ENCODE assay signal across 8 cellular contexts in the genomic region with DNA sequence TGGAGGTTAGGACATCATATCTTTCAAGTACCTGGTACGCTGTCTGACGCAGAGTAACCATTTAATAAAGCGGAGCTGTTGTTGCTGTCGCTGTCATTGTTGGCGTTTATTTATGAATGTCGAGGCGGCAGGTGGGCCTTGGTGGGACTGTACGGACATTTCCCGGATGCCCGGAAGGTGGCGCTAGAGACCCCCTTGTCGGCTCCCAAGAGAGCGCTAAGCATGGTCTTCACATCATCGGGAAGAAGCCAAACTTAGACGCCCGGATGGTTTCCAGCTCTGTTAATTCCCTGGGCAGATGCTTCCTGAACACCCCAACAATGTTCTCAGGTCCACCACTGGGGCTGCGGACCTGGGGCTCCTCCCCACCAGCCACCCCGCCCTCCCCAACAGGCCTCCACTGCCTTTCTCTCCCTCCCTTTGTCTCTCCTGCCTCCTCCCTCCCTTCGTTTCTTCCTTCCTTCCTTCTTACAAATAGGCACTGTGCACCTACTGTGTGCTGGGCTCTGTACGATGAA. TPM values are rescaled to one million over a fixed set of nuclear protein-coding genes. Genes with fewer than 3 reads are reported as not detected.
DNase-seq lines count a peak whose midpoint lies in the region; ATAC-seq and TF ChIP-seq lines count a peak whose summit lies in the region.

No MANE protein-coding gene starts in this region.

- TF ChIP-seq POLR2A in transverse colon (IDR thresholded peaks at IDR 0.05): no peak

- no peak overlapping the region for H3K4me3 ChIP-seq in transverse colon

- ATAC-seq in SK-N-SH treated with all-trans-retinoic acid at 6 μM for 48 hours (peak; percentile 80), Right ventricle myocardium inferior (peak; percentile 68)
- ATAC-seq in activated naive CD4-positive, alpha-beta T cell treated with anti-CD3 and anti-CD28 coated beads, Interleukin-2, amount 50 U/mL, for 72 hours: peak; percentile 72 to 75

- peak; percentile 86 to 97 (median 90) for TF ChIP-seq CTCF in transverse colon (IDR thresholded peaks at IDR 0.05)

- peak overlapping the region in 3 of 4 donors; percentile 1 to 67 (median 42) for H3K27ac ChIP-seq in transverse colon

- in situ Hi-C loops in transverse colon (cut with MboI; ENCODE audit: low pct_ligation_motif_present in 1 of 4, low pct_unique_long_range_greater_than_20kb in 1 of 4, low sequenced_read_pairs in 3 of 4): loop anchor here (5.0 to 25.0 kb wide), 3 partner anchors 215 to 420 kb away; partner anchors contain the start of gene BNIP1 (in 2 of the 4)

- DNase-seq in DMS153 (lab: John Stamatoyannopoulos, UW): peak; percentile 30
- DNase-seq in DMS153 treated with DMSO at 0.1 percent for 48 hours (lab: John Stamatoyannopoulos, UW; ENCODE audit: unreplicated experiment): no peak
- peak; percentile 63 for DNase-seq in LoVo (ENCODE audit: low spot score)
- DNase-seq in activated naive CD4-positive, alpha-beta T cell treated with anti-CD3 and anti-CD28 coated beads, Interleukin-2, amount 50 U/mL, for 72 hours (ENCODE audit: low spot score in 2 of 2): peak; percentile 76 to 81
- DNase-seq in Right ventricle myocardium inferior (ENCODE audit: missing footprints): peak; percentile 89
- DNase-seq in posterior cingulate gyrus: peak; percentile 74 to 97 (median 88)
- peak; percentile 89 for DNase-seq in transverse colon

- no peak for TF ChIP-seq EP300 in transverse colon (IDR thresholded peaks at IDR 0.05; ENCODE audit: low read depth)

- WGBS in transverse colon (ENCODE audit: low coverage in 1 of 2), 2 donors: 2 to 6% methylated on average over 10 to 20 of the region's 20 CpGs

- H3K27me3 ChIP-seq in transverse colon: no peaks in the 10 kb centered on the region

- intact Hi-C loops in Right ventricle myocardium inferior (cut with DNase I) (loop anchor here (1.0 to 10.0 kb wide), 4 partner anchors 32 to 568 kb away; partner anchors contain the start of genes DUSP1 and ERGIC1), posterior cingulate gyrus (cut with DNase I) (loop anchor here (1.0 to 2.0 kb wide), 2 partner anchors 56 to 215 kb away; no protein-coding TSS in a partner anchor), transverse colon (cut with DNase I; ENCODE audit: low total_unique reads) (loop anchor here (5.0 to 10.0 kb wide), 2 partner anchors 50 to 148 kb away; no protein-coding TSS in a partner anchor)

- peaks cover 5 to 25% (median 8%) of the 10 kb centered on the region in 4 donors for H3K4me1 ChIP-seq in transverse colon

- no peaks in the 10 kb centered on the region for H3K9me3 Mint-ChIP-seq in activated naive CD4-positive, alpha-beta T cell treated with anti-CD3 and anti-CD28 coated beads, Interleukin-2, amount 50 U/mL, for 72 hours

- H3K27ac Mint-ChIP-seq in activated naive CD4-positive, alpha-beta T cell treated with anti-CD3 and anti-CD28 coated beads, Interleukin-2, amount 50 U/mL, for 72 hours: no peak overlapping the region

- H3K36me3 Mint-ChIP-seq in activated naive CD4-positive, alpha-beta T cell treated with anti-CD3 and anti-CD28 coated beads, Interleukin-2, amount 50 U/mL, for 72 hours: no peaks in the 10 kb centered on the region

- no peaks in the 10 kb centered on the region for H3K9me3 ChIP-seq in transverse colon

- no peaks in the 10 kb centered on the region for H3K36me3 ChIP-seq in transverse colon

TF ChIP-seq in SK-N-SH treated with all-trans-retinoic acid at 6 μM for 48 hours, 23 proteins besides CTCF, POLR2A, EP300 and RAD21:
- no peak for TF ChIP-seq ISL1 (CRISPR knock-in tag; IDR thresholded peaks at IDR 0.05)
- TF ChIP-seq POU6F1 (CRISPR knock-in tag; IDR thresholded peaks at IDR 0.05; ENCODE audit: borderline replicate concordance, low read depth): no peak
- TF ChIP-seq ESRRG (CRISPR knock-in tag; IDR thresholded peaks at IDR 0.05): no peak
- TF ChIP-seq TOX (CRISPR knock-in tag; IDR thresholded peaks at IDR 0.05; ENCODE audit: borderline replicate concordance): no peak
- TF ChIP-seq SNAI2 (CRISPR knock-in tag; IDR thresholded peaks at IDR 0.05): no peak
- no peak for TF ChIP-seq BACH2 (CRISPR knock-in tag; IDR thresholded peaks at IDR 0.05; ENCODE audit: borderline replicate concordance)

RNA-seq across cellular contexts. Expression of gene DUSP1, which starts 54.1 kb away (rescaled TPM):
- total RNA-seq in activated naive CD4-positive, alpha-beta T cell treated with anti-CD3 and anti-CD28 coated beads, Interleukin-2, amount 50 U/mL, for 72 hours: 10 to 100 TPM; 12.0 to 17.6 TPM
- total RNA-seq in Right ventricle myocardium inferior (103 TPM), transverse colon (100 to 1,000 TPM; 469 to 701 (median 567) TPM)
